7 cellular contexts compared by ENCODE assay signal in the genomic region with DNA sequence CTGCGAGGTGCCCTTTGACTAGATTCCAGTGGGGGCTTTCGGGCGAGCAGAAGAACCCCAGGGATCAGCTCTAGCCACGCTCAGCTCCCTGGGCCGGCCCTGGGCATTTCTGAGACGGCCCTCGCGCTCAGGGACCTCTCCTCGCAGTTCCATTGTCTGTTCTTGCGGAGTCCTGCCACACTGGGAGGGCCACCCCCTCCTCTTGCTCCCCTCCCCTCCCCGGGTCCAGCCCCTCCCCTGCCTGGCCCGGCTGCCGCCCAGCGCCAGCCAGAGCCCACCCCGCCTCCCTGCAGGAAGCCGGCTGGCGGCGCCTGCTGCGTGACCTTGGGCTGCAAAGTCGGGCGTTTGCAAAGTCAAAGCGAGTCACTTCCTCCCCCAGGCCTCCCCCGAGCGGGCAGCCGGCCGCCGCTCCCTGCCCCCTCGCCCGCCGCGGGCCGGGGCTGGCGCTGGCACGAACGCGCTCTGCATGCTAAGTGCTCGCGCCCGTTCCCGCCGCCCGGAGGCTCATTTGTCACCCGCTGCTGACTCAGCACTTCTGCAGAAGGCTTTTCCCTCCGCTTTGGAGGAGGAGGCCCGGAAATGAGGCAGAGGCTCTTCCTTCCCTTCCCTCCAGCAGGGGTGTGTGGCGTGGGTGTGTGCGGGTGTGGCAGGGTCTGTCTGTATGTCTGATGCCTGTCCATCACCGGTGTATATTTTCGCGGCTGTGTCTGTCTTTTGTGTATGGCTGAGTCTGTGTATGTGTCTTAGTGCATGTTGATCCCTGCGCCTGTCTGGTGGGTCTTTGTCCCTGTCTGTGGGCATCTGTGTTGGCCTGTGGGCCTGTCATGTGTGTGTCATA.
A peak's percentile ranks its signal among the peaks of the same experiment; 100 is the strongest.
DNase-seq lines count a peak whose midpoint lies in the region; ATAC-seq, FAIRE-seq and TF ChIP-seq lines count a peak whose summit lies in the region.

No MANE protein-coding gene starts in this region.

- H2AFZ ChIP-seq in keratinocyte (ENCODE audit: control insufficient read depth, low read length), result no peak overlapping the region

- H4K20me1 ChIP-seq in keratinocyte (ENCODE audit: control insufficient read depth, extremely low read depth, insufficient read depth, low read length), result no peaks in the 10 kb centered on the region

- no peak for TF ChIP-seq CTCF in keratinocyte (optimal IDR thresholded peaks at IDR 0.05 in 1 of 3, IDR thresholded peaks at IDR 0.05 in 1 of 3, conservative IDR thresholded peaks at IDR 0.05 in 1 of 3; ENCODE audit: extremely low read depth in 1 of 3, insufficient read depth in 2 of 3, low read length in 3 of 3)

- peaks cover 66% of the 10 kb centered on the region for H3K4me1 ChIP-seq in keratinocyte (ENCODE audit: control insufficient read depth, extremely low read depth, insufficient read depth, low read length)

- H3K9me3 ChIP-seq in keratinocyte (ENCODE audit: control insufficient read depth, low read depth, low read length), result no peaks in the 10 kb centered on the region

- peak overlapping the region in 2 of 3 experiments; percentile 9 to 18 for H3K4me3 ChIP-seq in keratinocyte (ENCODE audit: control insufficient read depth in 2 of 3, extremely low read depth in 1 of 3, insufficient read depth in 2 of 3, low read depth in 1 of 3, low read length in 3 of 3)

- FAIRE-seq in keratinocyte (lab: Jason Lieb, UNC), result peak; percentile 55

- H3K9me1 ChIP-seq in keratinocyte (ENCODE audit: control insufficient read depth, extremely low read depth, insufficient read depth, low read length), result no peaks in the 10 kb centered on the region

- peak; percentile 45 for ATAC-seq in GM18511 (IDR thresholded peaks at IDR 0.05; ENCODE audit: unreplicated experiment)
- peak; percentile 42 for ATAC-seq in HG03135 (IDR thresholded peaks at IDR 0.05; ENCODE audit: unreplicated experiment)

- no peaks in the 10 kb centered on the region for H3K27me3 ChIP-seq in keratinocyte (ENCODE audit: control insufficient read depth, extremely low read depth, insufficient read depth, low read length)

- dilution Hi-C loops in keratinocyte (cut with MboI; ENCODE audit: extremely low pct_ligation_motif_present, low sequenced_read_pairs), result no loop called here

- peak overlapping the region; percentile 69 for H3K9ac ChIP-seq in keratinocyte (ENCODE audit: control insufficient read depth, extremely low read depth, insufficient read depth, low read length)

- DNase-seq in NCI-H345 treated with DMSO at 0.1 percent for 48 hours (lab: John Stamatoyannopoulos, UW; ENCODE audit: unreplicated experiment) (peak; percentile 86), caudate nucleus (lab: John Stamatoyannopoulos, UW) (peak in 60 of 61 donors; percentile 60 to 96 (median 90)), keratinocyte (ENCODE audit: low read depth, low spot score) (peak; percentile 82)
- peak; percentile 75 for DNase-seq in activated CD4-positive, CD25-positive, alpha-beta regulatory T cell treated with anti-CD3 and anti-CD28 coated beads, Interleukin-2, amount 50 U/mL, for 16 hours (ENCODE audit: low read depth, low spot score)
- peak; percentile 82 for DNase-seq in stimulated activated CD4-positive, alpha-beta T cell treated with anti-CD3 and anti-CD28 coated beads, Interleukin-12 subunit alpha, Interleukin-12 subunit beta, amount 100 ng/mL, for 4 hours

- peak overlapping the region; percentile 93 for H3K27ac ChIP-seq in caudate nucleus (ENCODE audit: low read depth, low read length)
- peak overlapping the region; percentile 75 for H3K27ac ChIP-seq in keratinocyte (ENCODE audit: control insufficient read depth, insufficient read depth, low read length)

- peak overlapping the region; percentile 70 for H3K4me2 ChIP-seq in keratinocyte (ENCODE audit: control insufficient read depth, extremely low read depth, insufficient read depth, low read depth, low read length)

- no peaks in the 10 kb centered on the region for H3K36me3 ChIP-seq in keratinocyte (ENCODE audit: control insufficient read depth in 2 of 2, extremely low read depth in 1 of 2, insufficient read depth in 2 of 2, low read length in 2 of 2)

- H3K79me2 ChIP-seq in keratinocyte (ENCODE audit: control insufficient read depth, insufficient read depth, low read length), result no peaks in the 10 kb centered on the region

Comparison
In these comparisons a context has a peak if more than half of its experiments do, and no peak if none do; other contexts are left out.
1. Peak in every context shown above with its lines: DNase-seq, ATAC-seq, H3K4me3 ChIP-seq and H3K27ac ChIP-seq.